ENCODE assay signal across 18 cellular contexts in the genomic region with DNA sequence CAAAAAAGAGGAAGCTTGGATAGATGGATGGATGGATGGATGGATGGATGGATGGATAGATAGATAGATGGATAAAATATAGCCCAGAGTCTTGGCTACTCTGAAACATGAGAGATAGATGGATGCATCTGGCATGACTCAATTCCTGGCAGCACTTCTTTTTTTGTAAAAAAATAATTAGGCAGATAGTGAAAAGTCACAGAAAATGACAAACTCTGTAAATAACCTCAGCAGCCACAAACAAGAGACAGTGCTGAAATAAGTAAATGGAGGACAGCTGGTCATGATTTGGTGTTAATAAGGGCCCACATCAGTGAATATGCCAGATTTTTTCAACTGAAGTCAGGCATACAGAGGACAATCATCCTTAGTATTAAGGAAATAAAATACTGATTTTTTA.
DNase-seq lines count a peak whose midpoint lies in the region; ATAC-seq and TF ChIP-seq lines count a peak whose summit lies in the region.
"Had no signal": no experiment of that assay in that cellular context is flagged by ENCODE, and none has a peak within 500 bp of the region (broad histone marks: within the 10 kb centered on the region; RNA-seq: fewer than 3 reads in every experiment).

No MANE protein-coding gene starts in this region.

- no peak overlapping the region for H3K27ac ChIP-seq in H9 (ENCODE audit: insufficient read length, low read depth, low read length)
- no peak overlapping the region for H3K27ac ChIP-seq in SJCRH30
- H3K27ac ChIP-seq: BLaER1, C4-2B, GM23248 had no signal

- H4K5ac ChIP-seq in H9 (ENCODE audit: insufficient read length, low read depth, low read length), result no peak overlapping the region

- TF ChIP-seq CTCF in H9 (conservative IDR thresholded peaks at IDR 0.05), result no peak

- H3K9me3 ChIP-seq in H9 (ENCODE audit: control insufficient read depth, low read depth, low read length) (no peaks in the 10 kb centered on the region), SJCRH30 (replicated peaks) (no peaks in the 10 kb centered on the region)
- H3K9me3 ChIP-seq: Caco-2 had no signal

- ATAC-seq in SK-N-SH treated with all-trans-retinoic acid at 6 μM for 48 hours (no peak), GM21723 (IDR thresholded peaks at IDR 0.05; ENCODE audit: unreplicated experiment) (no peak)
- ATAC-seq: CD8-positive, alpha-beta T cell; HCT116 had no signal

- no peaks in the 10 kb centered on the region for H3K23me2 ChIP-seq in H9 (ENCODE audit: insufficient read length, low read depth, low read length, poor library complexity, severe bottlenecking)

- no peak overlapping the region for H3K18ac ChIP-seq in H9 (ENCODE audit: insufficient read length, low read depth, low read length)

- no peak overlapping the region for H3K56ac ChIP-seq in H9 (ENCODE audit: insufficient read length, low read depth, low read length)

- no peak overlapping the region for H3K4ac ChIP-seq in H9 (ENCODE audit: low read depth, low read length)

- H3K27me3 Mint-ChIP-seq in H9 (ENCODE audit: low read depth), result no peaks in the 10 kb centered on the region
- H3K27me3 Mint-ChIP-seq: B cell; CD4-positive, CD25-positive, alpha-beta regulatory T cell had no signal

- no peak overlapping the region for H4K8ac ChIP-seq in H9 (replicated peaks; ENCODE audit: insufficient read length, low read depth, low read length)

- H3K27me3 ChIP-seq in H9 (ENCODE audit: insufficient read depth, low read length), result no peaks in the 10 kb centered on the region
- H3K27me3 ChIP-seq in SJCRH30, result no peaks in the 10 kb centered on the region
- H3K27me3 ChIP-seq: BLaER1 had no signal

- H3K4me1 ChIP-seq in H9 (ENCODE audit: insufficient read depth, low read length), result no peaks in the 10 kb centered on the region
- H3K4me1 ChIP-seq in SJCRH30, result no peaks in the 10 kb centered on the region
- H3K4me1 ChIP-seq: BLaER1, Caco-2 had no signal

- no peak overlapping the region for H2BK120ac ChIP-seq in H9 (ENCODE audit: low read depth, low read length, poor library complexity, severe bottlenecking)

- no peaks in the 10 kb centered on the region for H3K36me3 Mint-ChIP-seq in H9 (ENCODE audit: insufficient read depth in 1 of 3, low read depth in 3 of 3)
- H3K36me3 Mint-ChIP-seq: CD4-positive, CD25-positive, alpha-beta regulatory T cell; CD8-positive, alpha-beta T cell had no signal

- H3K79me1 ChIP-seq in H9 (ENCODE audit: insufficient read depth, low read depth, low read length, poor library complexity, severe bottlenecking), result no peaks in the 10 kb centered on the region

- no peak overlapping the region for H2BK12ac ChIP-seq in H9 (ENCODE audit: insufficient read length, low read depth, low read length)

- no peaks in the 10 kb centered on the region for H3K36me3 ChIP-seq in SJCRH30
- H3K36me3 ChIP-seq: BLaER1 had no signal

- H2BK20ac ChIP-seq in H9 (ENCODE audit: low read depth, low read length, poor library complexity, severe bottlenecking), result no peak overlapping the region

- no peak overlapping the region for H3K9ac ChIP-seq in H9 (ENCODE audit: extremely low read depth, insufficient read length, low read length)
- H3K9ac ChIP-seq: BLaER1, GM23248 had no signal

- no peak overlapping the region for H3K4me3 ChIP-seq in SJCRH30
- H3K4me3 ChIP-seq: BLaER1, GM23248 had no signal

- no peaks in the 10 kb centered on the region; a peak in 1 of 5 replicates for H3K9me3 Mint-ChIP-seq in H9

- H3K23ac ChIP-seq in H9 (ENCODE audit: insufficient read length, low read depth, low read length), result no peak overlapping the region

- H4K20me1 ChIP-seq in H9 (ENCODE audit: control insufficient read depth, insufficient read depth, insufficient read length), result no peaks in the 10 kb centered on the region
- H4K20me1 ChIP-seq: BLaER1 had no signal

- peak overlapping the region; percentile 6 for H3T11ph ChIP-seq in H9 (ENCODE audit: low read length)

- no peak overlapping the region for H3K14ac ChIP-seq in H9 (ENCODE audit: insufficient read depth, low read length)

- no peak overlapping the region for H3K27ac Mint-ChIP-seq in H9
- H3K27ac Mint-ChIP-seq: B cell; CD4-positive, CD25-positive, alpha-beta regulatory T cell; CD8-positive, alpha-beta T cell had no signal

- no peak overlapping the region for H2BK5ac ChIP-seq in H9 (ENCODE audit: insufficient read length, low read length)

- peaks cover 0 to 6% of the 10 kb centered on the region in 2 experiments; a peak in 2 of 4 replicates for H3K4me1 Mint-ChIP-seq in H9
- H3K4me1 Mint-ChIP-seq: B cell; CD4-positive, CD25-positive, alpha-beta regulatory T cell had no signal

- H4K91ac ChIP-seq in H9 (ENCODE audit: insufficient read length, low read depth, low read length), result no peak overlapping the region

- H3K79me2 ChIP-seq in H9 (ENCODE audit: insufficient read depth, low read length), result no peaks in the 10 kb centered on the region

- no peak overlapping the region for H2AFZ ChIP-seq in H9 (ENCODE audit: low read length)
- H2AFZ ChIP-seq: GM23248 had no signal

- no peak overlapping the region for H3K4me2 ChIP-seq in H9 (ENCODE audit: insufficient read depth, insufficient read length, low read length)
- H3K4me2 ChIP-seq: BLaER1 had no signal

- DNase-seq in H9 (no peak), NCI-H146 (lab: John Stamatoyannopoulos, UW) (peak; percentile 24), NCI-H1694 treated with DMSO at 0.1 percent for 48 hours (lab: John Stamatoyannopoulos, UW) (peak; percentile 20), NCI-H2171 treated with DMSO at 0.1 percent for 48 hours (lab: John Stamatoyannopoulos, UW) (no peak), SJCRH30 (no peak)
- DNase-seq: Caco-2; CD4-positive, CD25-positive, alpha-beta regulatory T cell; CD8-positive, alpha-beta T cell; DMS153; DND-41; GM23248; H7 had no signal

- no peak overlapping the region for H3K4me3 Mint-ChIP-seq in H9
- H3K4me3 Mint-ChIP-seq: B cell; CD4-positive, CD25-positive, alpha-beta regulatory T cell; CD8-positive, alpha-beta T cell had no signal

- no peak overlapping the region for H2BK15ac ChIP-seq in H9 (ENCODE audit: low read depth, low read length)

- no peak overlapping the region for H2AK5ac ChIP-seq in H9 (ENCODE audit: insufficient read length, low read length)

TF ChIP-seq in SK-N-SH treated with all-trans-retinoic acid at 6 μM for 48 hours, 23 proteins besides CTCF, POLR2A, EP300 and RAD21:
- TF ChIP-seq ISL1 (CRISPR knock-in tag; IDR thresholded peaks at IDR 0.05), result no peak; the same call in 1 of the 2 replicates
- TF ChIP-seq, protein P1, sequence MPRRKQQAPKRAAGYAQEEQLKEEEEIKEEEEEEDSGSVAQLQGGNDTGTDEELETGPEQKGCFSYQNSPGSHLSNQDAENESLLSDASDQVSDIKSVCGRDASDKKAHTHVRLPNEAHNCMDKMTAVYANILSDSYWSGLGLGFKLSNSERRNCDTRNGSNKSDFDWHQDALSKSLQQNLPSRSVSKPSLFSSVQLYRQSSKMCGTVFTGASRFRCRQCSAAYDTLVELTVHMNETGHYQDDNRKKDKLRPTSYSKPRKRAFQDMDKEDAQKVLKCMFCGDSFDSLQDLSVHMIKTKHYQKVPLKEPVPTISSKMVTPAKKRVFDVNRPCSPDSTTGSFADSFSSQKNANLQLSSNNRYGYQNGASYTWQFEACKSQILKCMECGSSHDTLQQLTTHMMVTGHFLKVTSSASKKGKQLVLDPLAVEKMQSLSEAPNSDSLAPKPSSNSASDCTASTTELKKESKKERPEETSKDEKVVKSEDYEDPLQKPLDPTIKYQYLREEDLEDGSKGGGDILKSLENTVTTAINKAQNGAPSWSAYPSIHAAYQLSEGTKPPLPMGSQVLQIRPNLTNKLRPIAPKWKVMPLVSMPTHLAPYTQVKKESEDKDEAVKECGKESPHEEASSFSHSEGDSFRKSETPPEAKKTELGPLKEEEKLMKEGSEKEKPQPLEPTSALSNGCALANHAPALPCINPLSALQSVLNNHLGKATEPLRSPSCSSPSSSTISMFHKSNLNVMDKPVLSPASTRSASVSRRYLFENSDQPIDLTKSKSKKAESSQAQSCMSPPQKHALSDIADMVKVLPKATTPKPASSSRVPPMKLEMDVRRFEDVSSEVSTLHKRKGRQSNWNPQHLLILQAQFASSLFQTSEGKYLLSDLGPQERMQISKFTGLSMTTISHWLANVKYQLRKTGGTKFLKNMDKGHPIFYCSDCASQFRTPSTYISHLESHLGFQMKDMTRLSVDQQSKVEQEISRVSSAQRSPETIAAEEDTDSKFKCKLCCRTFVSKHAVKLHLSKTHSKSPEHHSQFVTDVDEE (CRISPR knock-in tag; IDR thresholded peaks at IDR 0.05), result 0 out of 2 replicates have a peak, but pooled peaks have one; percentile 26

Comparison
In these comparisons a context has a peak if more than half of its experiments do, and no peak if none do; other contexts are left out.
1. DNase-seq: peak in NCI-H146 (single experiment) and NCI-H1694 treated with DMSO at 0.1 percent for 48 hours (single experiment); none in H9 (single experiment), NCI-H2171 treated with DMSO at 0.1 percent for 48 hours (single experiment) and SJCRH30 (0 of 2).